8 cellular contexts compared by ENCODE assay signal in the genomic region with DNA sequence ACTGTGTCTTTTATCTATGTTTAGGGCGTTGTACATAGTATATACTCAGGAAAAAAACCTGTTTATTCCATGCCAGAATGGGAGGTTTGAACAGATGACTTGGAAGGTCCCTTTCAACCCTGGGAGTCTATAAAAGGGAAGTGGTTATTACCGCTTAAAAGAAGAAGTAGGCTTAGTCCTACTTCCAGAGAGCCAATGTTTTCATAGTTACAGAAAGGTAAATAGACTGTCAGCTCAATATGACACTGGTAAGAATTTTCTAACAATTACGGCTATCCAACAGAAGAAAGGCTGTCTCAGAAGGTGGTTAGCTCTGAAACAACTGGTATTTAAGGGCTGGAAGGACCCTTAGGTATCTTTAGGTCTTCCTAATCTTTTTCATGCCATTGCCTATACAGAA. TPM values are rescaled to one million over a fixed set of nuclear protein-coding genes. Genes with fewer than 3 reads are reported as not detected.
DNase-seq lines count a peak whose midpoint lies in the region; ATAC-seq and TF ChIP-seq lines count a peak whose summit lies in the region.

No MANE protein-coding gene starts in this region.

- H3K36me3 ChIP-seq in heart left ventricle (peaks cover 0 to 26% (median 17%) of the 10 kb centered on the region in 9 donors), thyroid gland (peaks cover 3 to 5% of the 10 kb centered on the region in 2 donors)

- peak overlapping the region in 10 of 12 donors; percentile 54 to 96 (median 84) for H3K4me3 ChIP-seq in heart left ventricle
- peak overlapping the region; percentile 95 for H3K4me3 ChIP-seq in fibroblast of the aortic adventitia (ENCODE audit: low read depth, low read length)
- no peak overlapping the region for H3K4me3 ChIP-seq in thyroid gland (replicated peaks in 1 of 3)

- peak overlapping the region; percentile 89 to 98 (median 91) for H3K27ac ChIP-seq in heart left ventricle
- H3K27ac ChIP-seq in thyroid gland = peak overlapping the region in 1 of 3 donors; percentile 83

- TF ChIP-seq POLR2A in heart left ventricle (IDR thresholded peaks at IDR 0.05) (no peak), thyroid gland (IDR thresholded peaks at IDR 0.05) (no peak)

- DNase-seq in heart left ventricle (no peak), cardiac septum (ENCODE audit: low spot score) (no peak), SKM-1 treated with dmso at 0.1 percent for 144 hours (lab: John Stamatoyannopoulos, UW; ENCODE audit: unreplicated experiment) (peak; percentile 97), fibroblast of the aortic adventitia (ENCODE audit: low read depth) (no peak), sciatic nerve (ENCODE audit: low spot score) (no peak), thyroid gland (no peak), NCI-H82 (lab: John Stamatoyannopoulos, UW) (no peak)

- no peaks in the 10 kb centered on the region for H3K9me3 ChIP-seq in heart left ventricle
- no peaks in the 10 kb centered on the region for H3K9me3 ChIP-seq in thyroid gland

- H3K27me3 ChIP-seq in heart left ventricle (no peaks in the 10 kb centered on the region), thyroid gland (no peaks in the 10 kb centered on the region)

- intact Hi-C loops in heart left ventricle (cut with DNase I) (loop anchor here in 7 of 10 donors (2.0 to 10.0 kb wide), 6 partner anchors 47 to 209 kb away; a partner anchor contains a TSS), cardiac septum (cut with DNase I) (loop anchor here (5.0 kb wide), 1 partner anchor 82 kb away; no protein-coding TSS in a partner anchor), sciatic nerve (cut with DNase I) (no loop called here), thyroid gland (cut with DNase I) (no loop called here)

- no peak for TF ChIP-seq CTCF in heart left ventricle (IDR thresholded peaks at IDR 0.05)
- no peak for TF ChIP-seq CTCF in fibroblast of the aortic adventitia (IDR thresholded peaks at IDR 0.05; ENCODE audit: insufficient read depth, low read length)
- no peak for TF ChIP-seq CTCF in thyroid gland (IDR thresholded peaks at IDR 0.05)

- ATAC-seq in heart left ventricle (no peak), HG03103 (IDR thresholded peaks at IDR 0.05; ENCODE audit: low read depth, unreplicated experiment) (peak; percentile 47), sciatic nerve (peak; percentile 29)

- H3K4me1 ChIP-seq in heart left ventricle (peaks cover 0 to 29% (median 18%) of the 10 kb centered on the region in 12 donors), thyroid gland (peaks cover 0 to 10% of the 10 kb centered on the region in 2 donors)

- WGBS in heart left ventricle, 4 donors = 46 to 64% (median 59%) methylated on average over 3 of the region's 3 CpGs
- WGBS in thyroid gland, 2 donors = 47 to 65% methylated on average over 3 of the region's 3 CpGs

RNA-seq across cellular contexts. Expression of a gene that starts 1.1 kb away (rescaled TPM):
- total RNA-seq in heart left ventricle (10 to 100 TPM; 13.0 to 33.8 (median 21.2) TPM), cardiac septum (29.4 TPM), fibroblast of the aortic adventitia (ENCODE audit: low replicate concordance) (24.9 and 43.7 TPM in 2 replicates), sciatic nerve (28.1 TPM), thyroid gland (10 to 100 TPM; 23.1 to 33.8 (median 32.2) TPM)
- 10 to 100 TPM in 1 of 2 donors, 1 to 10 TPM in 1; 4.6 to 18.8 TPM for polyA plus RNA-seq in heart left ventricle

RNA-seq across cellular contexts. Expression of a gene that starts 49.3 kb away (rescaled TPM):
- 10 to 100 TPM; 30.8 to 84.2 (median 51.1) TPM for total RNA-seq in heart left ventricle
- 10 to 100 TPM; 16.9 to 44.9 TPM for polyA plus RNA-seq in heart left ventricle
- total RNA-seq in cardiac septum = 34.7 TPM
- 5.7 and 25.0 TPM in 2 replicates for total RNA-seq in fibroblast of the aortic adventitia (ENCODE audit: low replicate concordance)
- total RNA-seq in sciatic nerve = 16.8 TPM
- total RNA-seq in thyroid gland = 10 to 100 TPM; 11.3 to 25.4 (median 18.7) TPM

Comparison
In these comparisons a context has a peak if more than half of its experiments do, and no peak if none do; other contexts are left out.
1. ATAC-seq: peak in HG03103 (single experiment) and sciatic nerve (single experiment); none in heart left ventricle (0 of 4).
2. H3K4me3 ChIP-seq: peak in heart left ventricle (10 of 12) and fibroblast of the aortic adventitia (single experiment); none in thyroid gland (0 of 3).
3. intact Hi-C loops: an anchor here in heart left ventricle (2.0 to 10.0 kb wide) and cardiac septum (5.0 kb wide); none called in sciatic nerve and thyroid gland.